1 cellular context compared by ENCODE assay signal in the genomic region with DNA sequence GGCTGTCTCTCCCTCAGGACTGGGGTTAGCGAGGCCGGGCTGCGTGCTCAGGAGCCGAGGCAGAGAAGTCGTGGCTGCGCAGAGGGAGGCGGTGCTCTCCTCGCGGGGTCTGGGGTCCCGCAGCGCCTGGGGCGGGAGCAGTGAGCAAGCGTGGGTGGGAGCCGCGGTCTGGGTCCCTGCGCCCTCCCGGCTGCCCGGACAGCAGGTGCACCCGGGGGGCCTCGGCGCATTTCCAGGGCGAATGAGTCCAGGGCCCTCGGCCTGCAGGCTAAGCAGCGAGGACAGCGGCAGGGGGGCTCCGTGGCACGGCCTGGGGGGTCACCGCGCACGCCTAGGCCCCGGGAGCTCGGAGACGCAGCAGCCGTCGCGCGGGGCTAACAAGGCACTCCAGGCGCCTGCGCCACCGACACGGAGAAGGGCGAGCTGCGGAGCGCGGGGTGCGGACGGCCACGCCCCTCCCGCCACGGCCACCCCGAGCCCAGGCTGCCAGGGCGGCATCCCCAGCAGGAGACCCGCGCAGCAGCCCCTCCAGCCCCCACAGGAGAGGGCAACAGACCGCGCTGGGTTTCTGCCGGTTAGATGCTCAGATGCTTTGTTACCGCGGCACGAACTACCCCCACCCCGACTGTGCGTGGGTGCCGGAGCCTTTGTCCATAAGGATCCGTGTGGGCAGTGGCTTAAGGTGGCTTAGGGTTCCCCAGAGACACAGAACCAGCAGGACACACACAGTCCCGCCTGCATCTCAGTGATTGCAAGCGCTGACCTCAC.
TF ChIP-seq lines count a peak whose summit lies in the region.

No MANE protein-coding gene starts in this region.

TF ChIP-seq in IMR-90, 13 proteins besides CTCF, POLR2A, EP300 and RAD21:
- TF ChIP-seq RFX5 (IDR thresholded peaks at IDR 0.05; ENCODE audit: low read depth, low read length) (no peak), MAZ (IDR thresholded peaks at IDR 0.05; ENCODE audit: borderline replicate concordance, low read depth, low read length) (no peak), CHD1 (IDR thresholded peaks at IDR 0.05; ENCODE audit: low read depth, low read length) (no peak), SMC3 (IDR thresholded peaks at IDR 0.05; ENCODE audit: low read depth, low read length) (no peak), MXI1 (IDR thresholded peaks at IDR 0.05; ENCODE audit: borderline replicate concordance, low read depth, low read length) (no peak), CEBPB (IDR thresholded peaks at IDR 0.05; ENCODE audit: low read depth, low read length) (no peak), NFE2L2 (IDR thresholded peaks at IDR 0.05; ENCODE audit: low read depth, low read length) (no peak), MAFK (IDR thresholded peaks at IDR 0.05; ENCODE audit: low read depth, low read length) (no peak), FOS (IDR thresholded peaks at IDR 0.05; ENCODE audit: low read depth, low read length) (no peak), RCOR1 (IDR thresholded peaks at IDR 0.05; ENCODE audit: insufficient replicate concordance, low read length) (no peak), BHLHE40 (IDR thresholded peaks at IDR 0.05; ENCODE audit: low read depth, low read length) (no peak)
- TF ChIP-seq, protein P1, sequence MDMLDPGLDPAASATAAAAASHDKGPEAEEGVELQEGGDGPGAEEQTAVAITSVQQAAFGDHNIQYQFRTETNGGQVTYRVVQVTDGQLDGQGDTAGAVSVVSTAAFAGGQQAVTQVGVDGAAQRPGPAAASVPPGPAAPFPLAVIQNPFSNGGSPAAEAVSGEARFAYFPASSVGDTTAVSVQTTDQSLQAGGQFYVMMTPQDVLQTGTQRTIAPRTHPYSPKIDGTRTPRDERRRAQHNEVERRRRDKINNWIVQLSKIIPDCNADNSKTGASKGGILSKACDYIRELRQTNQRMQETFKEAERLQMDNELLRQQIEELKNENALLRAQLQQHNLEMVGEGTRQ (IDR thresholded peaks at IDR 0.05; ENCODE audit: low read depth, low read length): no peak
- TF ChIP-seq, protein P2, sequence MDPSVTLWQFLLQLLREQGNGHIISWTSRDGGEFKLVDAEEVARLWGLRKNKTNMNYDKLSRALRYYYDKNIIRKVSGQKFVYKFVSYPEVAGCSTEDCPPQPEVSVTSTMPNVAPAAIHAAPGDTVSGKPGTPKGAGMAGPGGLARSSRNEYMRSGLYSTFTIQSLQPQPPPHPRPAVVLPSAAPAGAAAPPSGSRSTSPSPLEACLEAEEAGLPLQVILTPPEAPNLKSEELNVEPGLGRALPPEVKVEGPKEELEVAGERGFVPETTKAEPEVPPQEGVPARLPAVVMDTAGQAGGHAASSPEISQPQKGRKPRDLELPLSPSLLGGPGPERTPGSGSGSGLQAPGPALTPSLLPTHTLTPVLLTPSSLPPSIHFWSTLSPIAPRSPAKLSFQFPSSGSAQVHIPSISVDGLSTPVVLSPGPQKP (IDR thresholded peaks at IDR 0.05; ENCODE audit: borderline replicate concordance, low read depth, low read length): no peak
